In genomic region chr11:125494601-125494986, GRCh38 we compare ENCODE assay signal across 8 cellular contexts. TPM values are rescaled to one million over a fixed set of nuclear protein-coding genes. Genes with fewer than 3 reads are reported as not detected.
A peak's percentile ranks its signal among the peaks of the same experiment; 100 is the strongest.
DNase-seq lines count a peak whose midpoint lies in the region; ATAC-seq and TF ChIP-seq lines count a peak whose summit lies in the region.

No MANE protein-coding gene starts in this region.

- no peak for TF ChIP-seq POLR2A in transverse colon (IDR thresholded peaks at IDR 0.05)

- H3K27ac Mint-ChIP-seq in stimulated activated naive CD8-positive, alpha-beta T cell treated with anti-CD3 and anti-CD28 coated beads, Interleukin-15, Interleukin-2, amounts not matched to agents 100 ng/mL and 50 ng/mL, for 24 hours, result peak overlapping the region; percentile 22

- H3K9me3 ChIP-seq in muscle layer of duodenum (ENCODE audit: control insufficient read depth in 1 of 2, low read length in 2 of 2) (no peaks in the 10 kb centered on the region), transverse colon (no peaks in the 10 kb centered on the region)

- H3K36me3 ChIP-seq in muscle layer of duodenum (ENCODE audit: control insufficient read depth in 1 of 2, insufficient read depth in 2 of 2, low read length in 2 of 2) (peaks cover 0 to under 1% of the 10 kb centered on the region in 2 donors), transverse colon (no peaks in the 10 kb centered on the region)

- intact Hi-C loops in transverse colon (cut with DNase I; ENCODE audit: low total_unique reads), result no loop called here

- TF ChIP-seq EP300 in transverse colon (IDR thresholded peaks at IDR 0.05; ENCODE audit: low read depth), result no peak

- H3K4me1 Mint-ChIP-seq in stimulated activated naive CD8-positive, alpha-beta T cell treated with anti-CD3 and anti-CD28 coated beads, Interleukin-15, Interleukin-2, amounts not matched to agents 100 ng/mL and 50 ng/mL, for 24 hours (ENCODE audit: low read depth), result peaks cover 28% of the 10 kb centered on the region

- peaks cover 6 to 24% of the 10 kb centered on the region in 2 donors for H3K4me1 ChIP-seq in muscle layer of duodenum (ENCODE audit: control insufficient read depth in 1 of 2, insufficient read depth in 2 of 2, low read length in 2 of 2)
- H3K4me1 ChIP-seq in transverse colon, result peaks cover 0 to 15% (median 7%) of the 10 kb centered on the region in 4 donors

- no peak for TF ChIP-seq CTCF in transverse colon (IDR thresholded peaks at IDR 0.05)

- WGBS in transverse colon (ENCODE audit: low coverage in 1 of 2), 2 donors, result 22 to 40% methylated on average over 9 to 16 of the region's 16 CpGs

- peaks cover 54% of the 10 kb centered on the region for H3K27me3 Mint-ChIP-seq in stimulated activated naive CD8-positive, alpha-beta T cell treated with anti-CD3 and anti-CD28 coated beads, Interleukin-15, Interleukin-2, amounts not matched to agents 100 ng/mL and 50 ng/mL, for 24 hours

- no peaks in the 10 kb centered on the region for H3K9me3 Mint-ChIP-seq in stimulated activated naive CD8-positive, alpha-beta T cell treated with anti-CD3 and anti-CD28 coated beads, Interleukin-15, Interleukin-2, amounts not matched to agents 100 ng/mL and 50 ng/mL, for 24 hours

- ATAC-seq in stimulated activated naive CD8-positive, alpha-beta T cell treated with anti-CD3 and anti-CD28 coated beads, Interleukin-15, Interleukin-2, amounts not matched to agents 100 U/mL and 50 U/mL, for 24 hours, result no peak
- ATAC-seq in GM19395 (IDR thresholded peaks at IDR 0.05; ENCODE audit: unreplicated experiment), result no peak
- no peak for ATAC-seq in HG02970 (IDR thresholded peaks at IDR 0.05; ENCODE audit: low FRiP score, unreplicated experiment)

- peak overlapping the region; percentile 81 for H3K4me3 Mint-ChIP-seq in stimulated activated naive CD8-positive, alpha-beta T cell treated with anti-CD3 and anti-CD28 coated beads, Interleukin-15, Interleukin-2, amounts not matched to agents 100 ng/mL and 50 ng/mL, for 24 hours

- H3K27me3 ChIP-seq in muscle layer of duodenum (ENCODE audit: low read depth, low read length) (peaks cover 16% of the 10 kb centered on the region), transverse colon (peaks cover 37% of the 10 kb centered on the region)

- H3K4me3 ChIP-seq in muscle layer of duodenum (ENCODE audit: low read depth in 1 of 2, low read length in 2 of 2), result peak overlapping the region; percentile 66 to 71
- H3K4me3 ChIP-seq in transverse colon, result peak overlapping the region in 2 of 4 donors; percentile 47 to 57

- in situ Hi-C loops in transverse colon (cut with MboI; ENCODE audit: low pct_ligation_motif_present in 1 of 4, low pct_unique_long_range_greater_than_20kb in 1 of 4, low sequenced_read_pairs in 3 of 4), result no loop called here

- H3K36me3 Mint-ChIP-seq in stimulated activated naive CD8-positive, alpha-beta T cell treated with anti-CD3 and anti-CD28 coated beads, Interleukin-15, Interleukin-2, amounts not matched to agents 100 ng/mL and 50 ng/mL, for 24 hours (ENCODE audit: low read depth), result no peaks in the 10 kb centered on the region

- DNase-seq in stimulated activated naive CD8-positive, alpha-beta T cell treated with anti-CD3 and anti-CD28 coated beads, Interleukin-15, Interleukin-2, amounts not matched to agents 100 U/mL and 50 U/mL, for 24 hours, result no peak
- DNase-seq in transverse colon (no peak), NCI-H1694 treated with DMSO at 0.1 percent for 48 hours (lab: John Stamatoyannopoulos, UW) (no peak)

- peak overlapping the region; percentile 94 for H3K27ac ChIP-seq in cingulate gyrus (ENCODE audit: low read depth, low read length)
- H3K27ac ChIP-seq in muscle layer of duodenum (ENCODE audit: low read length), result no peak overlapping the region
- no peak overlapping the region for H3K27ac ChIP-seq in transverse colon

RNA-seq across cellular contexts. Expression of gene FEZ1, which starts 1.5 kb away (rescaled TPM):
- total RNA-seq in transverse colon, result 10 to 100 TPM in 2 of 4 donors, 1 to 10 TPM in 2; 5.2 to 12.2 (median 10.1) TPM
